In genomic region chr2:67783026-67783425, GRCh38 we compare ENCODE assay signal across 24 cellular contexts.
"Had no signal": no experiment of that assay in that cellular context is flagged by ENCODE, and none has a peak within 500 bp of the region (broad histone marks: within the 10 kb centered on the region; RNA-seq: fewer than 3 reads in every experiment).

No MANE protein-coding gene starts in this region.

- H3K36me3 ChIP-seq: ascending aorta, MG63, SJSA1 had no signal

- H3K9me3 Mint-ChIP-seq: activated naive CD4-positive, alpha-beta T cell treated with anti-CD3 and anti-CD28 coated beads, Interleukin-2, amount 50 U/mL, for 24 hours; activated T-cell treated with anti-CD3 and anti-CD28 coated beads, Interleukin-2, amount 50 U/mL, for 24 hours; activated T-helper 1 cell treated with anti-CD3 and anti-CD28 coated beads, Interleukin-12 subunit alpha, Interleukin-12 subunit beta, Interleukin-2, Interleukin-4 antibody, amounts not matched to agents 30 ng/mL and 10 ng/mL and 1 ng/mL, durations not matched to agents 14 hours and 24 hours and 36 hours had no signal

- H3K27me3 Mint-ChIP-seq: activated CD8-positive, alpha-beta memory T cell treated with anti-CD3 and anti-CD28 coated beads, Interleukin-2, amount 10 ng/mL, durations not matched to agents 7 days and 5 days; activated T-cell treated with anti-CD3 and anti-CD28 coated beads, Interleukin-2, amount 50 U/mL, for 24 hours had no signal

- H3K4me3 Mint-ChIP-seq: activated CD8-positive, alpha-beta memory T cell treated with anti-CD3 and anti-CD28 coated beads, Interleukin-2, amount 10 ng/mL, durations not matched to agents 7 days and 5 days; activated naive CD4-positive, alpha-beta T cell treated with anti-CD3 and anti-CD28 coated beads, Interleukin-2, amount 50 U/mL, for 24 hours; activated T-cell treated with anti-CD3 and anti-CD28 coated beads, Interleukin-2, amount 50 U/mL, for 24 hours; activated T-helper 1 cell treated with anti-CD3 and anti-CD28 coated beads, Interleukin-12 subunit alpha, Interleukin-12 subunit beta, Interleukin-2, Interleukin-4 antibody, amounts not matched to agents 30 ng/mL and 10 ng/mL and 1 ng/mL, durations not matched to agents 14 hours and 24 hours and 36 hours had no signal

- H3K27me3 ChIP-seq: ascending aorta, body of pancreas, MG63, SJSA1 had no signal

- H3K4me3 ChIP-seq: ascending aorta, body of pancreas, MG63, SJSA1 had no signal

- H3K9me3 ChIP-seq: ascending aorta, body of pancreas, MG63, SJSA1 had no signal

- H3K4me1 Mint-ChIP-seq: activated CD8-positive, alpha-beta memory T cell treated with anti-CD3 and anti-CD28 coated beads, Interleukin-2, amount 10 ng/mL, durations not matched to agents 7 days and 5 days; activated naive CD4-positive, alpha-beta T cell treated with anti-CD3 and anti-CD28 coated beads, Interleukin-2, amount 50 U/mL, for 24 hours had no signal

- H3K36me3 Mint-ChIP-seq: activated CD8-positive, alpha-beta memory T cell treated with anti-CD3 and anti-CD28 coated beads, Interleukin-2, amount 10 ng/mL, durations not matched to agents 7 days and 5 days; activated naive CD4-positive, alpha-beta T cell treated with anti-CD3 and anti-CD28 coated beads, Interleukin-2, amount 50 U/mL, for 24 hours had no signal

- H3K4me1 ChIP-seq: ascending aorta, body of pancreas, SJSA1 had no signal

- H3K9ac ChIP-seq: KMS-11 had no signal

- H3K27ac Mint-ChIP-seq: activated CD8-positive, alpha-beta memory T cell treated with anti-CD3 and anti-CD28 coated beads, Interleukin-2, amount 10 ng/mL, durations not matched to agents 7 days and 5 days; activated naive CD4-positive, alpha-beta T cell treated with anti-CD3 and anti-CD28 coated beads, Interleukin-2, amount 50 U/mL, for 24 hours; activated T-cell treated with anti-CD3 and anti-CD28 coated beads, Interleukin-2, amount 50 U/mL, for 24 hours; activated T-helper 1 cell treated with anti-CD3 and anti-CD28 coated beads, Interleukin-12 subunit alpha, Interleukin-12 subunit beta, Interleukin-2, Interleukin-4 antibody, amounts not matched to agents 30 ng/mL and 10 ng/mL and 1 ng/mL, durations not matched to agents 14 hours and 24 hours and 36 hours had no signal

- H3K4me2 ChIP-seq: KMS-11 had no signal

- ATAC-seq: activated CD4-positive, CD25-positive, alpha-beta regulatory T cell treated with anti-CD3 and anti-CD28 coated beads, Interleukin-2, amount 50 U/mL, for 24 hours; activated CD8-positive, alpha-beta memory T cell treated with anti-CD3 and anti-CD28 coated beads, Interleukin-2, amount 10 ng/mL, durations not matched to agents 7 days and 5 days; PC-3 had no signal

- DNase-seq: activated CD4-positive, alpha-beta T cell treated with anti-CD3 and anti-CD28 coated beads for 48 hours; activated CD4-positive, alpha-beta T cell treated with anti-CD3 and anti-CD28 coated beads, Interleukin-2, amount 50 U/mL, for 48 hours; activated CD8-positive, alpha-beta memory T cell treated with anti-CD3 and anti-CD28 coated beads, Interleukin-2, amount 10 ng/mL, durations not matched to agents 7 days and 5 days; activated effector memory CD4-positive, alpha-beta T cell treated with Interleukin-2 at 50 U/mL for 16 hours; activated naive CD4-positive, alpha-beta T cell; activated T-cell treated with anti-CD3 and anti-CD28 coated beads, Interleukin-2, amount 50 U/mL, for 24 hours; MG63; NCI-H1092 treated with DMSO at 0.1 percent for 48 hours; NCI-H1436; NCI-H1694 treated with DMSO at 0.1 percent for 48 hours; NCI-H2029 treated with DMSO at 0.1 percent for 48 hours; NCI-H226; NCI-H526; NCI-H82; PC-3; SHP77; SW 1271 had no signal

- H3K27ac ChIP-seq: ascending aorta, body of pancreas, KMS-11, SJSA1 had no signal
